19 cellular contexts compared by ENCODE assay signal in the genomic region with DNA sequence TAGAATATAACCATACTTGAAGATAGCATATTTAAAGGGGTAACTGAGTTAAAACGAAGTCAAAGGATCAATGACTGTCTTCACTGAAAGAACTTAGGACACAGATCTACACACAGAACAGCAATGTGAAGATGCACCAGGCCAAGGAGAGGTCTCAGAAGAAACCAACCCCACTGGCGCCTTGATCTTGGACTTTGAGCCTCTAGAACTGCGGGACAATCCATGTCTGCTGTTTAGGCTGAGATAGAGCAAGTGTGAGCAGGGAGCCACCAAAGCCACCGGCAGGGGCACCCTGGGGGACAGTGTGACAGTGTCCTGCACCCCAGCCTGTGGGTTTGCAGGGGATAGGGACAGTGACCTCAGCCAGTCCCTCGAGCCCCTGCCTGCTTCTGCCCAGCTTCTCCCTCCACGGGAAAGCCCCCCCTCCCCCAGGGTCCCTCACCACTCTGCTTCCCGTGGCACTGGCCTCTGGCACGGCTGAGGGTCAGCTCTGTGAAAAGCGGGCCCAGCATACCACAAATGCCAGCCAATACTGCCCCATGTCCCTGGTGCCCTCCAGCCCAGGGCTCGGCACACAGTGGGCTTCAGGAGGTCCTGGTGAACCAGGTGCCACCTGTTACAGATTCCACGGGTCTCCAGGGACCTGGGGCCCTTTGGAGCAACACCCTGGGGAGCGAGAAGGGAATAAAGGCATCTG. TPM values are rescaled to one million over a fixed set of nuclear protein-coding genes. Genes with fewer than 3 reads are reported as not detected.
DNase-seq lines count a peak whose midpoint lies in the region; ATAC-seq, FAIRE-seq and TF ChIP-seq lines count a peak whose summit lies in the region.
"Had no signal": no experiment of that assay in that cellular context is flagged by ENCODE, and none has a peak within 500 bp of the region (broad histone marks: within the 10 kb centered on the region; RNA-seq: fewer than 3 reads in every experiment).

No MANE protein-coding gene starts in this region.

- H3K27ac ChIP-seq in KOPT-K1 (ENCODE audit: low read depth, low read length, poor library complexity, severe bottlenecking), result peak overlapping the region; percentile 84
- no peak overlapping the region for H3K27ac ChIP-seq in ascending aorta
- H3K27ac ChIP-seq: 22Rv1 had no signal

- peaks cover 39 to 55% of the 10 kb centered on the region in 2 donors for H3K4me1 Mint-ChIP-seq in immature natural killer cell
- peaks cover 14% of the 10 kb centered on the region for H3K4me1 Mint-ChIP-seq in stimulated activated effector memory CD8-positive, alpha-beta T cell treated with anti-CD3 and anti-CD28 coated beads, Interleukin-12 subunit alpha, Interleukin-12 subunit beta, amount 100 ng/mL, for 72 hours

- H3K27me3 ChIP-seq in ascending aorta, result no peaks in the 10 kb centered on the region
- H3K27me3 ChIP-seq: right lobe of liver had no signal

- TF ChIP-seq CTCF in ascending aorta (IDR thresholded peaks at IDR 0.05), result no peak

- in situ Hi-C loops in ACHN (cut with HindIII; ENCODE audit: low pct_ligation_motif_present, low pct_unique_long_range_greater_than_20kb, low sequenced_read_pairs), result no loop called here

- no peak for ATAC-seq in stimulated activated effector memory CD8-positive, alpha-beta T cell treated with anti-CD3 and anti-CD28 coated beads, Interleukin-12 subunit alpha, Interleukin-12 subunit beta, amount 100 ng/mL, for 72 hours

- peaks cover 0 to 2% (median 0%) of the 10 kb centered on the region in 6 donors for H3K9me3 Mint-ChIP-seq in immature natural killer cell
- H3K9me3 Mint-ChIP-seq in stimulated activated effector memory CD8-positive, alpha-beta T cell treated with anti-CD3 and anti-CD28 coated beads, Interleukin-12 subunit alpha, Interleukin-12 subunit beta, amount 100 ng/mL, for 72 hours, result no peaks in the 10 kb centered on the region
- H3K9me3 Mint-ChIP-seq: nephron had no signal

- peaks cover 2 to 13% (median 8%) of the 10 kb centered on the region in 3 donors for H3K27me3 Mint-ChIP-seq in immature natural killer cell (ENCODE audit: low read depth in 3 of 3)

- H3K36me3 ChIP-seq in KOPT-K1 (ENCODE audit: insufficient read depth, low read length) (peaks cover 7% of the 10 kb centered on the region), ascending aorta (no peaks in the 10 kb centered on the region)
- H3K36me3 ChIP-seq: right lobe of liver had no signal

- H3K36me3 Mint-ChIP-seq in immature natural killer cell, result peaks cover 0 to 11% (median 9%) of the 10 kb centered on the region in 3 donors
- peaks cover 21% of the 10 kb centered on the region for H3K36me3 Mint-ChIP-seq in stimulated activated effector memory CD8-positive, alpha-beta T cell treated with anti-CD3 and anti-CD28 coated beads, Interleukin-12 subunit alpha, Interleukin-12 subunit beta, amount 100 ng/mL, for 72 hours

- H3K4me1 ChIP-seq in ascending aorta, result no peaks in the 10 kb centered on the region

- H3K27ac Mint-ChIP-seq in immature natural killer cell, result peak overlapping the region in 1 of 6 donors; percentile 98
- no peak overlapping the region for H3K27ac Mint-ChIP-seq in stimulated activated effector memory CD8-positive, alpha-beta T cell treated with anti-CD3 and anti-CD28 coated beads, Interleukin-12 subunit alpha, Interleukin-12 subunit beta, amount 100 ng/mL, for 72 hours

- intact Hi-C loops in ascending aorta (cut with DNase I), result no loop called here

- H3K4me3 ChIP-seq in ascending aorta, result no peak overlapping the region
- H3K4me3 ChIP-seq: right lobe of liver had no signal

- DNase-seq in NCI-H2107 (lab: John Stamatoyannopoulos, UW) (peak; percentile 5), NCI-H2107 treated with DMSO at 0.1 percent for 48 hours (lab: John Stamatoyannopoulos, UW; ENCODE audit: unreplicated experiment) (no peak), immature natural killer cell (peak in 2 of 3 donors; percentile 14 to 15), ACHN (no peak), ascending aorta (ENCODE audit: low spot score in 2 of 2) (no peak), HTR-8/SVneo (ENCODE audit: insufficient read length, low spot score) (no peak)
- DNase-seq in stimulated activated effector memory CD8-positive, alpha-beta T cell treated with anti-CD3 and anti-CD28 coated beads, Interleukin-12 subunit alpha, Interleukin-12 subunit beta, amount 100 ng/mL, for 72 hours (ENCODE audit: low spot score in 2 of 2), result no peak
- DNase-seq: activated CD8-positive, alpha-beta memory T cell treated with anti-CD3 and anti-CD28 coated beads, Interleukin-2, amount 50 U/mL, for 48 hours; amygdala; erythroblast; head of caudate nucleus; Kasumi-1; NCI-H146; NCI-H524 treated with DMSO at 0.1 percent for 48 hours; right lobe of liver; stimulated activated CD4-positive, alpha-beta T cell treated with anti-CD3 and anti-CD28 coated beads, Interleukin-4, amount 100 ng/mL, for 1 hour had no signal

- H3K9me3 ChIP-seq in KOPT-K1 (ENCODE audit: insufficient read depth, low read length, poor library complexity, severe bottlenecking) (no peaks in the 10 kb centered on the region), ascending aorta (no peaks in the 10 kb centered on the region)
- H3K9me3 ChIP-seq: right lobe of liver had no signal

- FAIRE-seq in HTR-8/SVneo (lab: Jason Lieb, UNC), result no peak

- peak overlapping the region in 3 of 5 donors; percentile 66 to 93 (median 66) for H3K4me3 Mint-ChIP-seq in immature natural killer cell
- H3K4me3 Mint-ChIP-seq in stimulated activated effector memory CD8-positive, alpha-beta T cell treated with anti-CD3 and anti-CD28 coated beads, Interleukin-12 subunit alpha, Interleukin-12 subunit beta, amount 100 ng/mL, for 72 hours, result peak overlapping the region; percentile 67
- H3K4me3 Mint-ChIP-seq: nephron had no signal

RNA-seq across cellular contexts. Expression of gene KLF2, which starts 40.8 kb away (rescaled TPM):
- polyA plus RNA-seq in immature natural killer cell, result 100 to 1,000 TPM in 1 of 3 donors, 10 to 100 TPM in 2; 55.0 to 102 (median 91.0) TPM
- 281 TPM for total RNA-seq in ascending aorta

Comparison
In these comparisons a context has a peak if more than half of its experiments do, and no peak if none do; other contexts are left out.
1. DNase-seq: peak in NCI-H2107 (single experiment) and immature natural killer cell (2 of 3); none in NCI-H2107 treated with DMSO at 0.1 percent for 48 hours (single experiment), stimulated activated effector memory CD8-positive, alpha-beta T cell treated with anti-CD3 and anti-CD28 coated beads, Interleukin-12 subunit alpha, Interleukin-12 subunit beta, amount 100 ng/mL, for 72 hours (0 of 2), ACHN (single experiment), ascending aorta (0 of 2) and HTR-8/SVneo (single experiment).